Comparison of ENCODE assay signal across 33 cellular contexts in the genomic region with DNA sequence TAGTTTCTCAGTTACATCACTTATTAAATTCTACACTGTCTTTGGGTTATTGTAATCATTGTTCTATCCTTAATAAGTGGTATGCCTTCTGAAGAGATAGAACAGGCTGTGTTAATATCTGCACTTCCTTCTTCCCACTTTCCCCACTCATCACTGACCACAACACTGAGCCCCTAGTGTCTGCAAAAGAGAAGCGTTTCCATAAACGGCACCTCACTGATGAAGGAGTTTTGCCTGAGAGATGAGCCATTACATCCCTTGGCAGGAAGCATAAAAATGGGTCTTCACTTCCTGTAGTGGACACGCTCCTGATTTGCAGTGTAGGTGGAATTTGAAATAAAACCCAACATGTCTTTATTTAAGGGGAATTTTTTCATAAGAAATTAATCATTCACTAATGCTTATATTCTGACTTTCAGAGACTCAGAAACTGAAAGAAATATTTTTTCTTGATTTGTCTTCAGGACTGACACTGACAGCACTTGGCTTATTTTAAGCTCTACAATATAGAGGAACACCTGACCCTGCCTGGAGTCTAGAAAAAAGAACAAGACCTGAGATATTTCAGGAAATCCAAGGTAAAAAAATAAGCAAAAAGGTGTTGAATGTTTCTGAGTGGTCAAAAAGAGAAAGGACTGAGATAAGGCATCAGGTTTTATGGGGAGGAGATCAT.
"Had no signal": no experiment of that assay in that cellular context is flagged by ENCODE, and none has a peak within 500 bp of the region (broad histone marks: within the 10 kb centered on the region; RNA-seq: fewer than 3 reads in every experiment).

No MANE protein-coding gene starts in this region.

- H2AFZ ChIP-seq: neural progenitor cell had no signal

- H3K27ac Mint-ChIP-seq: activated CD4-positive, alpha-beta memory T cell treated with anti-CD3 and anti-CD28 coated beads for 36 hours; activated naive CD4-positive, alpha-beta T cell treated with anti-CD3 and anti-CD28 coated beads, Interleukin-2, amount 10 ng/mL, durations not matched to agents 7 days and 5 days; activated naive CD8-positive, alpha-beta T cell treated with anti-CD3 and anti-CD28 coated beads, Interleukin-2, amount 10 ng/mL, durations not matched to agents 7 days and 5 days; activated T-helper 1 cell treated with anti-CD3 and anti-CD28 coated beads, Interleukin-12 subunit alpha, Interleukin-12 subunit beta, Interleukin-2, Interleukin-4 antibody, amounts not matched to agents 30 ng/mL and 10 ng/mL and 1 ng/mL, durations not matched to agents 14 hours and 24 hours and 36 hours; brain; natural killer cell; neural progenitor cell had no signal

- H3K9ac ChIP-seq: neural progenitor cell had no signal

- H3K27me3 Mint-ChIP-seq: activated CD4-positive, alpha-beta memory T cell treated with anti-CD3 and anti-CD28 coated beads for 36 hours; activated naive CD4-positive, alpha-beta T cell treated with anti-CD3 and anti-CD28 coated beads, Interleukin-2, amount 10 ng/mL, durations not matched to agents 7 days and 5 days; activated naive CD8-positive, alpha-beta T cell treated with anti-CD3 and anti-CD28 coated beads, Interleukin-2, amount 10 ng/mL, durations not matched to agents 7 days and 5 days; brain had no signal

- ATAC-seq: activated CD4-positive, CD25-positive, alpha-beta regulatory T cell treated with anti-CD3 and anti-CD28 coated beads, Interleukin-2, amount 50 U/mL, for 24 hours; natural killer cell had no signal

- H3K4me3 ChIP-seq: ascending aorta, cardiac muscle cell, colonic mucosa, esophagus squamous epithelium, left ventricle myocardium inferior, lung, neural progenitor cell, right atrium auricular region, spleen, tibial nerve had no signal

- H3K36me3 ChIP-seq: ascending aorta, cardiac muscle cell, colonic mucosa, esophagus squamous epithelium, left ventricle myocardium inferior, neural progenitor cell, right atrium auricular region, spleen, tibial nerve, WERI-Rb-1 had no signal

- H3K27ac ChIP-seq: ascending aorta, cardiac muscle cell, colonic mucosa, epithelial cell of prostate, esophagus squamous epithelium, left ventricle myocardium inferior, neural progenitor cell, right atrium auricular region, spleen, tibial nerve, WERI-Rb-1 had no signal

- H3K36me3 Mint-ChIP-seq: activated CD4-positive, alpha-beta memory T cell treated with anti-CD3 and anti-CD28 coated beads for 36 hours; activated naive CD4-positive, alpha-beta T cell treated with anti-CD3 and anti-CD28 coated beads, Interleukin-2, amount 10 ng/mL, durations not matched to agents 7 days and 5 days; activated naive CD8-positive, alpha-beta T cell treated with anti-CD3 and anti-CD28 coated beads, Interleukin-2, amount 10 ng/mL, durations not matched to agents 7 days and 5 days; brain; natural killer cell; neural progenitor cell had no signal

- H3K27me3 ChIP-seq: ascending aorta, cardiac muscle cell, colonic mucosa, esophagus squamous epithelium, neural progenitor cell, right atrium auricular region, spleen, tibial nerve had no signal

- H3K4me3 Mint-ChIP-seq: activated CD4-positive, alpha-beta memory T cell treated with anti-CD3 and anti-CD28 coated beads for 36 hours; activated naive CD4-positive, alpha-beta T cell treated with anti-CD3 and anti-CD28 coated beads, Interleukin-2, amount 10 ng/mL, durations not matched to agents 7 days and 5 days; activated naive CD8-positive, alpha-beta T cell treated with anti-CD3 and anti-CD28 coated beads, Interleukin-2, amount 10 ng/mL, durations not matched to agents 7 days and 5 days; activated T-helper 1 cell treated with anti-CD3 and anti-CD28 coated beads, Interleukin-12 subunit alpha, Interleukin-12 subunit beta, Interleukin-2, Interleukin-4 antibody, amounts not matched to agents 30 ng/mL and 10 ng/mL and 1 ng/mL, durations not matched to agents 14 hours and 24 hours and 36 hours; brain; natural killer cell; neural progenitor cell had no signal

- H3K9me3 ChIP-seq: ascending aorta, colonic mucosa, esophagus squamous epithelium, right atrium auricular region had no signal

- DNase-seq: activated CD4-positive, alpha-beta memory T cell treated with anti-CD3 and anti-CD28 coated beads for 36 hours; activated CD4-positive, alpha-beta T cell treated with anti-CD3 and anti-CD28 coated beads for 48 hours; activated CD8-positive, alpha-beta memory T cell treated with anti-CD3 and anti-CD28 coated beads, Interleukin-2, amount 50 U/mL, for 4 hours; activated effector memory CD4-positive, alpha-beta T cell treated with anti-CD3 and anti-CD28 coated beads, Interleukin-2, amount 50 U/mL, for 16 hours; activated naive CD4-positive, alpha-beta T cell treated with anti-CD3 and anti-CD28 coated beads, Interleukin-2, amount 10 ng/mL, durations not matched to agents 7 days and 5 days; activated naive CD8-positive, alpha-beta T cell treated with anti-CD3 and anti-CD28 coated beads, Interleukin-2, amount 10 ng/mL, durations not matched to agents 7 days and 5 days; activated T-cell treated with anti-CD3 and anti-CD28 coated beads, Interleukin-2, amount 50 U/mL, for 1 hour; cerebellar nuclear complex; colonic mucosa; effector CD8-positive, alpha-beta T cell; esophagus squamous epithelium; glutamatergic neuron; left ventricle myocardium inferior; mesendoderm; natural killer cell; occipital lobe; spleen; stimulated activated CD4-positive, alpha-beta T cell treated with anti-CD3 and anti-CD28 coated beads, Interleukin-2, amount 100 ng/mL, for 48 hours; stimulated activated naive CD4-positive, alpha-beta T cell treated with Interleukin-2 at 50 U/mL for 16 hours; WERI-Rb-1 had no signal

- H3K4me2 ChIP-seq: neural progenitor cell had no signal

- FAIRE-seq: endometrium, frontal cortex, islet of Langerhans had no signal

- H3K4me1 ChIP-seq: ascending aorta, colonic mucosa, esophagus squamous epithelium, left ventricle myocardium inferior, neural progenitor cell, right atrium auricular region, spleen, tibial nerve had no signal

- H3K4me1 Mint-ChIP-seq: activated naive CD4-positive, alpha-beta T cell treated with anti-CD3 and anti-CD28 coated beads, Interleukin-2, amount 10 ng/mL, durations not matched to agents 7 days and 5 days; activated naive CD8-positive, alpha-beta T cell treated with anti-CD3 and anti-CD28 coated beads, Interleukin-2, amount 10 ng/mL, durations not matched to agents 7 days and 5 days; natural killer cell; neural progenitor cell had no signal
